In genomic region chr6:36114798-36115408, GRCh38 we compare ENCODE assay signal across 10 cellular contexts. TPM values are rescaled to one million over a fixed set of nuclear protein-coding genes. Genes with fewer than 3 reads are reported as not detected.
A peak's percentile ranks its signal among the peaks of the same experiment; 100 is the strongest.
DNase-seq lines count a peak whose midpoint lies in the region; ATAC-seq and TF ChIP-seq lines count a peak whose summit lies in the region.
"Had no signal": no experiment of that assay in that cellular context is flagged by ENCODE, and none has a peak within 500 bp of the region (broad histone marks: within the 10 kb centered on the region; RNA-seq: fewer than 3 reads in every experiment).

No MANE protein-coding gene starts in this region.

- H3K27me3 ChIP-seq in Loucy (ENCODE audit: insufficient read depth, low read length, poor library complexity, severe bottlenecking) (no peaks in the 10 kb centered on the region), hepatocyte (no peaks in the 10 kb centered on the region)

- H3K4me2 ChIP-seq in Loucy (ENCODE audit: low read depth, low read length, poor library complexity, severe bottlenecking) (peak overlapping the region; percentile 82), hepatocyte (no peak overlapping the region)

- peak overlapping the region; percentile 69 for H3K9ac ChIP-seq in Loucy (ENCODE audit: low read depth, low read length, poor library complexity, severe bottlenecking)

- H2AFZ ChIP-seq in Loucy (ENCODE audit: low read length) (no peak overlapping the region), hepatocyte (no peak overlapping the region)

- no peaks in the 10 kb centered on the region for H3K36me3 Mint-ChIP-seq in activated T-cell treated with anti-CD3 and anti-CD28 coated beads, Interleukin-2, amount 50 U/mL, for 72 hours (ENCODE audit: insufficient read depth in 2 of 2)
- peaks cover 37% of the 10 kb centered on the region for H3K36me3 Mint-ChIP-seq in activated CD8-positive, alpha-beta T cell treated with anti-CD3 and anti-CD28 coated beads for 36 hours (ENCODE audit: low read depth)
- peaks cover 34 to 54% of the 10 kb centered on the region in 2 donors for H3K36me3 Mint-ChIP-seq in stimulated activated naive B cell treated with anti-CD40 and anti-IgM and Interleukin-4, amounts not matched to agents 10 μg/mL and 1 μg/mL and 100 μg/mL, for 72 hours

- peaks cover 19% of the 10 kb centered on the region for H3K79me2 ChIP-seq in Loucy (ENCODE audit: insufficient read depth, low read length)
- H3K79me2 ChIP-seq in hepatocyte = no peaks in the 10 kb centered on the region

- peaks cover 18% of the 10 kb centered on the region for H3F3A ChIP-seq in Loucy (ENCODE audit: low read depth)

- no peak for DNase-seq in activated T-cell treated with anti-CD3 and anti-CD28 coated beads, Interleukin-2, amount 50 U/mL, for 72 hours
- no peak for DNase-seq in activated T-cell treated with anti-CD3 and anti-CD28 coated beads, Interleukin-2, amount 50 U/mL, for 48 hours
- DNase-seq in activated CD8-positive, alpha-beta T cell treated with anti-CD3 and anti-CD28 coated beads for 36 hours = no peak
- no peak for DNase-seq in stimulated activated naive B cell treated with anti-CD40 and anti-IgM and Interleukin-4, amounts not matched to agents 10 μg/mL and 1 μg/mL and 100 μg/mL, for 72 hours
- DNase-seq in iPS-NIHi7 (ENCODE audit: extremely low spot score) = no peak
- DNase-seq in hepatocyte (ENCODE audit: low spot score) = no peak
- DNase-seq in hepatic stellate cell (ENCODE audit: low spot score) = no peak
- DNase-seq: NCI-H2227 treated with DMSO at 0.1 percent for 48 hours, T1000 had no signal

- no peaks in the 10 kb centered on the region for H3K9me3 Mint-ChIP-seq in activated T-cell treated with anti-CD3 and anti-CD28 coated beads, Interleukin-2, amount 50 U/mL, for 72 hours
- no peaks in the 10 kb centered on the region for H3K9me3 Mint-ChIP-seq in activated CD8-positive, alpha-beta T cell treated with anti-CD3 and anti-CD28 coated beads for 36 hours
- no peaks in the 10 kb centered on the region for H3K9me3 Mint-ChIP-seq in stimulated activated naive B cell treated with anti-CD40 and anti-IgM and Interleukin-4, amounts not matched to agents 10 μg/mL and 1 μg/mL and 100 μg/mL, for 72 hours

- POLR2A ChIA-PET in activated CD8-positive, alpha-beta T cell treated with anti-CD3 and anti-CD28 coated beads for 36 hours (lab: Charles Lee) = interaction anchor here (1.6 kb wide), 1 partner anchor 16 kb away, joined by 5 read pairs; no protein-coding TSS in a partner anchor

- H3K9me2 ChIP-seq in Loucy (replicated peaks; ENCODE audit: low read depth, low read length) (no peaks in the 10 kb centered on the region), hepatocyte (replicated peaks; ENCODE audit: insufficient read depth) (no peaks in the 10 kb centered on the region)

- H3K36me3 ChIP-seq in Loucy (ENCODE audit: insufficient read depth, low read length) (peaks cover 31% of the 10 kb centered on the region), hepatocyte (replicated peaks; ENCODE audit: insufficient read depth, low read depth) (no peaks in the 10 kb centered on the region)

- H4K20me1 ChIP-seq in Loucy (ENCODE audit: insufficient read depth, low read length, poor library complexity, severe bottlenecking) = no peaks in the 10 kb centered on the region
- no peaks in the 10 kb centered on the region for H4K20me1 ChIP-seq in hepatocyte (ENCODE audit: insufficient read depth, poor library complexity, severe bottlenecking)

- peak overlapping the region; percentile 79 for H3K27ac Mint-ChIP-seq in activated T-cell treated with anti-CD3 and anti-CD28 coated beads, Interleukin-2, amount 50 U/mL, for 72 hours
- H3K27ac Mint-ChIP-seq in activated CD8-positive, alpha-beta T cell treated with anti-CD3 and anti-CD28 coated beads for 36 hours = peak overlapping the region; percentile 94
- peak overlapping the region; percentile 75 for H3K27ac Mint-ChIP-seq in stimulated activated naive B cell treated with anti-CD40 and anti-IgM and Interleukin-4, amounts not matched to agents 10 μg/mL and 1 μg/mL and 100 μg/mL, for 72 hours

- H3K27me3 Mint-ChIP-seq in activated T-cell treated with anti-CD3 and anti-CD28 coated beads, Interleukin-2, amount 50 U/mL, for 72 hours (ENCODE audit: low read depth) = no peaks in the 10 kb centered on the region
- H3K27me3 Mint-ChIP-seq in activated CD8-positive, alpha-beta T cell treated with anti-CD3 and anti-CD28 coated beads for 36 hours = no peaks in the 10 kb centered on the region
- H3K27me3 Mint-ChIP-seq in stimulated activated naive B cell treated with anti-CD40 and anti-IgM and Interleukin-4, amounts not matched to agents 10 μg/mL and 1 μg/mL and 100 μg/mL, for 72 hours = no peaks in the 10 kb centered on the region

- H3K9me3 ChIP-seq in Loucy (ENCODE audit: insufficient read depth, low read depth, low read length) (no peaks in the 10 kb centered on the region), hepatocyte (ENCODE audit: low read depth) (no peaks in the 10 kb centered on the region)

- peaks cover 70% of the 10 kb centered on the region for H3K4me1 Mint-ChIP-seq in activated T-cell treated with anti-CD3 and anti-CD28 coated beads, Interleukin-2, amount 50 U/mL, for 72 hours (ENCODE audit: low read depth)
- peaks cover 67% of the 10 kb centered on the region for H3K4me1 Mint-ChIP-seq in activated CD8-positive, alpha-beta T cell treated with anti-CD3 and anti-CD28 coated beads for 36 hours (ENCODE audit: low read depth)
- peaks cover 53 to 95% of the 10 kb centered on the region in 2 donors for H3K4me1 Mint-ChIP-seq in stimulated activated naive B cell treated with anti-CD40 and anti-IgM and Interleukin-4, amounts not matched to agents 10 μg/mL and 1 μg/mL and 100 μg/mL, for 72 hours

- no peak for TF ChIP-seq CTCF in Loucy (conservative IDR thresholded peaks at IDR 0.05; ENCODE audit: low read length)
- no peak for TF ChIP-seq CTCF in activated CD8-positive, alpha-beta T cell treated with anti-CD3 and anti-CD28 coated beads for 36 hours (IDR thresholded peaks at IDR 0.05)
- TF ChIP-seq CTCF in hepatocyte (IDR thresholded peaks at IDR 0.05; ENCODE audit: poor library complexity) = no peak

- peaks cover 72% of the 10 kb centered on the region for H3K4me1 ChIP-seq in Loucy (ENCODE audit: insufficient read depth, low read length, poor library complexity, severe bottlenecking)
- no peaks in the 10 kb centered on the region for H3K4me1 ChIP-seq in hepatocyte (ENCODE audit: insufficient read depth)

- H3K4me3 ChIP-seq in Loucy (ENCODE audit: low read length, poor library complexity, severe bottlenecking) = peak overlapping the region; percentile 66
- no peak overlapping the region for H3K4me3 ChIP-seq in hepatocyte

- H3K27ac ChIP-seq in hepatocyte = no peak overlapping the region

- WGBS in hepatocyte (ENCODE audit: low lambda C conversion rate, missing lambda C conversion rate) = 90% methylated on average over 4 of the region's 4 CpGs

- intact Hi-C loops in activated CD8-positive, alpha-beta T cell treated with anti-CD3 and anti-CD28 coated beads for 36 hours (cut with micrococcal nuclease) = no loop called here

- CTCF ChIA-PET in activated CD8-positive, alpha-beta T cell treated with anti-CD3 and anti-CD28 coated beads for 36 hours (lab: Charles Lee) = interaction anchor here (1.0 to 1.6 kb wide), 2 partner anchors 9 to 20 kb away, joined by 3 to 4 read pairs; no protein-coding TSS in a partner anchor

- no peak for ATAC-seq in activated T-cell treated with anti-CD3 and anti-CD28 coated beads, Interleukin-2, amount 50 U/mL, for 72 hours (replicated peaks in 1 of 2)
- ATAC-seq in activated CD8-positive, alpha-beta T cell treated with anti-CD3 and anti-CD28 coated beads for 36 hours = no peak
- ATAC-seq in stimulated activated naive B cell treated with anti-CD40 and anti-IgM and Interleukin-4, amounts not matched to agents 10 μg/mL and 1 μg/mL and 100 μg/mL, for 72 hours (replicated peaks) = peak; percentile 63 to 82

- peak overlapping the region; percentile 26 to 40 for H3K4me3 Mint-ChIP-seq in activated T-cell treated with anti-CD3 and anti-CD28 coated beads, Interleukin-2, amount 50 U/mL, for 72 hours
- peak overlapping the region; percentile 51 for H3K4me3 Mint-ChIP-seq in activated CD8-positive, alpha-beta T cell treated with anti-CD3 and anti-CD28 coated beads for 36 hours
- H3K4me3 Mint-ChIP-seq in stimulated activated naive B cell treated with anti-CD40 and anti-IgM and Interleukin-4, amounts not matched to agents 10 μg/mL and 1 μg/mL and 100 μg/mL, for 72 hours = peak overlapping the region; percentile 18 to 70

RNA-seq across cellular contexts. Expression of gene MAPK13, which starts 15.4 kb away (rescaled TPM):
- total RNA-seq in activated T-cell treated with anti-CD3 and anti-CD28 coated beads, Interleukin-2, amount 50 U/mL, for 72 hours = 10 to 100 TPM; 50.7 to 68.2 TPM
- total RNA-seq in activated CD8-positive, alpha-beta T cell treated with anti-CD3 and anti-CD28 coated beads for 36 hours = 10 to 100 TPM; 60.4 to 60.9 TPM
- total RNA-seq in hepatocyte = 41.2 and 43.6 TPM in 2 replicates
- polyA plus RNA-seq in hepatocyte = 47.6 and 50.2 TPM in 2 replicates

Comparison
In these comparisons a context has a peak if more than half of its experiments do, and no peak if none do; other contexts are left out.
1. ATAC-seq: peak in stimulated activated naive B cell treated with anti-CD40 and anti-IgM and Interleukin-4, amounts not matched to agents 10 μg/mL and 1 μg/mL and 100 μg/mL, for 72 hours (2 of 2); none in activated T-cell treated with anti-CD3 and anti-CD28 coated beads, Interleukin-2, amount 50 U/mL, for 72 hours (0 of 2) and activated CD8-positive, alpha-beta T cell treated with anti-CD3 and anti-CD28 coated beads for 36 hours (single experiment).
2. Peak in every context shown above with its lines, with median percentiles within 50 percentile points of each other: H3K27ac Mint-ChIP-seq and H3K4me3 Mint-ChIP-seq.